1 cellular context compared by ENCODE assay signal in the genomic region with DNA sequence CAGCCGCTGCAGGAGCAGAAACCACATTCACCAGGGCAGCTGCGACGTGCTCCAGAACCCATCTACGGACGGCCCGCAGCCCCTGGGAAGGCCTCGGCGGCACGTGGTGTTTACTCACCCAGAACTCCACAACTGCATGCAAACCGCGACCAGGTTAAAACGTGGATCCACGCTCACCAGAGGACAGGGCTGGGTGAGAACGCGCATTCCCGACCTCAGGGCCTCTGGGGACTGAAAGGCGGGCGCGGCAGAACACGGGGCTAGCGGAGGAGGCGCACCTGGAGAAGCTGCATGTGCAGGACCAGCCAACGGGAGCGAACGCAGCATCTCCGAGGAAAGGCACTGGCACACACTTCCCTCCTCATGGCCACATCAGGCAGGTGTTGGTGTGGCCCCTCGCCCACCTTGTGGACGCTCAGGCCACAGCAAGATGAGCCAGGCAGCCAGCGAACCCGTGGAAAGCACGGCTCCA.
TF ChIP-seq lines count a peak whose summit lies in the region.

No MANE protein-coding gene starts in this region.

TF ChIP-seq in H1, 55 proteins besides CTCF, POLR2A, EP300 and RAD21:
- TF ChIP-seq ZNF274 (IDR thresholded peaks at IDR 0.05; ENCODE audit: borderline replicate concordance, extremely low read depth, low read length) (no peak), RFX5 (IDR thresholded peaks at IDR 0.05; ENCODE audit: borderline replicate concordance, low read depth, low read length) (no peak), POLR2AphosphoS5 (IDR thresholded peaks at IDR 0.05; ENCODE audit: low read depth, low read length) (no peak), CHD7 (IDR thresholded peaks at IDR 0.05; ENCODE audit: insufficient replicate concordance, low read length) (no peak), ASH2L (IDR thresholded peaks at IDR 0.05; ENCODE audit: low read length) (no peak), HDAC6 (IDR thresholded peaks at IDR 0.05; ENCODE audit: low read depth, low read length) (no peak), RXRA (IDR thresholded peaks at IDR 0.05; ENCODE audit: insufficient read depth, low read depth, low read length) (no peak), TAF1 (IDR thresholded peaks at IDR 0.05; ENCODE audit: low read depth, low read length) (no peak), CBX5 (IDR thresholded peaks at IDR 0.05; ENCODE audit: low read depth, low read length) (no peak), TBP (IDR thresholded peaks at IDR 0.05; ENCODE audit: low read depth, low read length) (no peak), JUND (IDR thresholded peaks at IDR 0.05; ENCODE audit: low read length) (no peak), CREB1 (IDR thresholded peaks at IDR 0.05) (no peak), JUN (IDR thresholded peaks at IDR 0.05; ENCODE audit: low read depth, low read length) (no peak), SP1 (IDR thresholded peaks at IDR 0.05; ENCODE audit: low read depth, low read length) (no peak)
